In the genomic region with DNA sequence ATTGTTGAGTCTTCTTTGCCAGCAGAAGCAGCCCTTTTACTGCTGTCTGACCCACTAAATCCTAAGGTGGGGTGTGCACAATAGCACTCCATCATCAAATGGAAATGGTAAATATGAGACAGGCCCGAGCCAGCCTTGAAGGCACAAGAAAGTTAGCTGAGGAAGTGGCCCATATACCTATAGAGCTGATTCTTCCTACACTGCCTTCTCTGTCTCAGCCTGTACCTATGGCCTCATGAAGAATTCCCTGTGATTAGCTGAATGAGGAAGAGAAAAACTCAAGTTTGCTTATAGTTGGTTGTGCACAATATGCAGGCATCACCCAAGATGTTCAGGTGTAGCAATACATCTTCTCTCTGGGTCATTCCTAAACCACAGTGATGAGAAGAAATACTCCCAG, we compare ENCODE assay signal across 20 cellular contexts. TPM values are rescaled to one million over a fixed set of nuclear protein-coding genes. Genes with fewer than 3 reads are reported as not detected.
DNase-seq lines count a peak whose midpoint lies in the region; ATAC-seq, FAIRE-seq and TF ChIP-seq lines count a peak whose summit lies in the region.
"Had no signal": no experiment of that assay in that cellular context is flagged by ENCODE, and none has a peak within 500 bp of the region (broad histone marks: within the 10 kb centered on the region; RNA-seq: fewer than 3 reads in every experiment).

No MANE protein-coding gene starts in this region.

- no peaks in the 10 kb centered on the region for H3K9me2 ChIP-seq in OCI-LY7 (ENCODE audit: insufficient read depth, low read length)

- H3K27ac ChIP-seq in BLaER1 treated with 17β-estradiol and CSF1 and Interleukin-3, amounts not matched to agents 10 nM and 100 nM, result peak overlapping the region in 2 of 11 experiments; percentile 9 to 47; a peak in 3 of 22 replicates
- no peak overlapping the region for H3K27ac ChIP-seq in OCI-LY7 (ENCODE audit: low read depth, low read length, poor library complexity, severe bottlenecking)
- H3K27ac ChIP-seq: C4-2B had no signal

- no peak overlapping the region for H3K9ac ChIP-seq in BLaER1 treated with 17β-estradiol and CSF1 and Interleukin-3, amounts not matched to agents 10 nM and 100 nM

- POLR2A ChIA-PET in OCI-LY7 (lab: Charles Lee), result no interaction called here

- FAIRE-seq in GM18507 (lab: Jason Lieb, UNC), result peak; percentile 54
- FAIRE-seq: D721Med had no signal

- H3K4me3 ChIP-seq in BLaER1 treated with 17β-estradiol and CSF1 and Interleukin-3, amounts not matched to agents 10 nM and 100 nM, result no peak overlapping the region
- no peak overlapping the region for H3K4me3 ChIP-seq in OCI-LY7 (ENCODE audit: low read depth, low read length, poor library complexity, severe bottlenecking)

- DNase-seq in GM18507 (ENCODE audit: extremely low spot score, insufficient read length, low read depth) (no peak), OCI-LY7 (ENCODE audit: low spot score) (no peak)
- DNase-seq in activated CD8-positive, alpha-beta memory T cell treated with anti-CD3 and anti-CD28 coated beads, Interleukin-2, amount 50 U/mL, for 48 hours, result no peak
- DNase-seq in stimulated activated naive CD4-positive, alpha-beta T cell (lab: John Stamatoyannopoulos, UW), result no peak
- DNase-seq: ACHN; CD8-positive, alpha-beta T cell; COR-L47; DMS153; DMS79 treated with DMSO at 0.1 percent for 48 hours; GDM1; GOT3; H9 had no signal

- ATAC-seq in stimulated activated memory B cell treated with anti-CD40 and anti-IgM and Interleukin-4, amounts not matched to agents 10 μg/mL and 1 μg/mL and 100 μg/mL, for 72 hours, result peak; percentile 53
- no peak for ATAC-seq in GM18505 (IDR thresholded peaks at IDR 0.05; ENCODE audit: unreplicated experiment)
- ATAC-seq: CD8-positive, alpha-beta T cell had no signal

- H3K4me2 ChIP-seq in BLaER1 treated with 17β-estradiol and CSF1 and Interleukin-3, amounts not matched to agents 10 nM and 100 nM, result peak overlapping the region in 6 of 11 experiments; percentile 15 to 89 (median 78); a peak in 10 of 22 replicates
- H3K4me2 ChIP-seq in OCI-LY7 (ENCODE audit: low read length), result peak overlapping the region; percentile 18; the same call in 1 of the 2 replicates

- CTCF ChIA-PET in OCI-LY7 (lab: Charles Lee; ENCODE audit: unreplicated experiment), result no interaction called here

- H2AFZ ChIP-seq in OCI-LY7 (ENCODE audit: low read length), result no peak overlapping the region

- no peak overlapping the region for H3K27ac Mint-ChIP-seq in stimulated activated memory B cell treated with anti-CD40 and anti-IgM and Interleukin-4, amounts not matched to agents 10 μg/mL and 1 μg/mL and 100 μg/mL, for 72 hours
- H3K27ac Mint-ChIP-seq: CD8-positive, alpha-beta T cell; H9; IgD-negative memory B cell had no signal

- no peaks in the 10 kb centered on the region for H3K79me2 ChIP-seq in OCI-LY7 (ENCODE audit: insufficient read depth, low read depth, low read length)

- H3K27me3 Mint-ChIP-seq in stimulated activated memory B cell treated with anti-CD40 and anti-IgM and Interleukin-4, amounts not matched to agents 10 μg/mL and 1 μg/mL and 100 μg/mL, for 72 hours, result peaks cover 11% of the 10 kb centered on the region

- H3K4me3 Mint-ChIP-seq in stimulated activated memory B cell treated with anti-CD40 and anti-IgM and Interleukin-4, amounts not matched to agents 10 μg/mL and 1 μg/mL and 100 μg/mL, for 72 hours, result no peak overlapping the region
- H3K4me3 Mint-ChIP-seq: CD8-positive, alpha-beta T cell; H9 had no signal

- no peaks in the 10 kb centered on the region for H3K36me3 Mint-ChIP-seq in stimulated activated memory B cell treated with anti-CD40 and anti-IgM and Interleukin-4, amounts not matched to agents 10 μg/mL and 1 μg/mL and 100 μg/mL, for 72 hours
- H3K36me3 Mint-ChIP-seq: CD8-positive, alpha-beta T cell; IgD-negative memory B cell had no signal

- BruUV-seq in OCI-LY7 (replicated peaks; lab: Mats Ljungman, UMichigan), result no TSS peak

- peaks cover 3% of the 10 kb centered on the region for H3K9me3 Mint-ChIP-seq in stimulated activated memory B cell treated with anti-CD40 and anti-IgM and Interleukin-4, amounts not matched to agents 10 μg/mL and 1 μg/mL and 100 μg/mL, for 72 hours
- H3K9me3 Mint-ChIP-seq: CD8-positive, alpha-beta T cell; H9; IgD-negative memory B cell had no signal

- no peaks in the 10 kb centered on the region; a peak in 1 of 22 replicates for H3K36me3 ChIP-seq in BLaER1 treated with 17β-estradiol and CSF1 and Interleukin-3, amounts not matched to agents 10 nM and 100 nM
- no peaks in the 10 kb centered on the region for H3K36me3 ChIP-seq in OCI-LY7 (ENCODE audit: insufficient read depth, low read length)

- peaks cover 0 to 32% (median 0%) of the 10 kb centered on the region in 11 experiments; a peak in 3 of 22 replicates for H4K20me1 ChIP-seq in BLaER1 treated with 17β-estradiol and CSF1 and Interleukin-3, amounts not matched to agents 10 nM and 100 nM
- H4K20me1 ChIP-seq in OCI-LY7 (ENCODE audit: insufficient read depth, low read length), result no peaks in the 10 kb centered on the region

- TF ChIP-seq POLR2A in GM18505 (IDR thresholded peaks at IDR 0.05; ENCODE audit: borderline replicate concordance, extremely low read depth, insufficient read depth, insufficient read length), result no peak

- TF ChIP-seq CTCF in OCI-LY7 (conservative IDR thresholded peaks at IDR 0.05; ENCODE audit: low read length), result no peak

- H3K27me3 ChIP-seq in BLaER1 treated with 17β-estradiol and CSF1 and Interleukin-3, amounts not matched to agents 10 nM and 100 nM, result peaks cover 0 to 79% (median 0%) of the 10 kb centered on the region in 11 experiments; a peak in 4 of 22 replicates

- 0 out of 22 replicates have a peak, but pooled peaks cover 0 to 3% (median 0%) of the 10 kb centered on the region in 11 experiments for H3K9me3 ChIP-seq in BLaER1 treated with 17β-estradiol and CSF1 and Interleukin-3, amounts not matched to agents 10 nM and 100 nM (replicated peaks in 1 of 11)
- H3K9me3 ChIP-seq in OCI-LY7 (ENCODE audit: low read length), result no peaks in the 10 kb centered on the region

- peaks cover 20% of the 10 kb centered on the region for H3K4me1 Mint-ChIP-seq in stimulated activated memory B cell treated with anti-CD40 and anti-IgM and Interleukin-4, amounts not matched to agents 10 μg/mL and 1 μg/mL and 100 μg/mL, for 72 hours
- H3K4me1 Mint-ChIP-seq: H9 had no signal

- H3K4me1 ChIP-seq in BLaER1 treated with 17β-estradiol and CSF1 and Interleukin-3, amounts not matched to agents 10 nM and 100 nM, result peaks cover 0 to 48% (median 19%) of the 10 kb centered on the region in 10 experiments; a peak in 12 of 20 replicates
- H3K4me1 ChIP-seq in OCI-LY7 (ENCODE audit: insufficient read depth, low read length, poor library complexity, severe bottlenecking), result peaks cover 12% of the 10 kb centered on the region

- intact Hi-C loops in OCI-LY7 (cut with micrococcal nuclease; ENCODE audit: unreplicated experiment), result no loop called here

RNA-seq across cellular contexts. Expression of a gene that starts 31.7 kb away (rescaled TPM):
- total RNA-seq in OCI-LY7 (2014; rRNA removed; shearing (Covaris generic)), result not detected in 2 replicates
- total RNA-seq in OCI-LY7 (2022), result not detected in 2 replicates
- total RNA-seq: A172; CD8-positive, alpha-beta T cell; H9; HT1080 had no signal
